7 cellular contexts compared by ENCODE assay signal in the genomic region with DNA sequence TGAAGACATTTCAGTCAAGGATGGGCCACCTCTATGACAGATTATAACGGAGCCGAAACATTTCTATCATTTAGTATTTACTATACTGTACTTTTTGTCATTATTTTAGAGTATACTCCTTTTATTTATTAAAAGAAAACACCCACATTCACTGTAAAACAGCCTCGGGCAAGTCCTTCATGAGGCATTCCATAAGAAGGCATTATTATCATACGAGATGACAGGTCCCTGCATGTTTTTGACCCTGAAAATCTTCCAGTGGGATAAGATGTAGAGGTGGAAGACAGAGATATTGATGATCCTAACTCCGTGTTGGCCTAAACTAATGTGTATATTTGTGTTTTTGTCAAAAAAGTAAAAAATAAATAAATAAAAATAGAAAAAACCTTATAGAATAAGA.
"Had no signal": no experiment of that assay in that cellular context is flagged by ENCODE, and none has a peak within 500 bp of the region (broad histone marks: within the 10 kb centered on the region; RNA-seq: fewer than 3 reads in every experiment).

No MANE protein-coding gene starts in this region.

- H3K27ac Mint-ChIP-seq: GM23338, H9 had no signal

- H3K4me3 Mint-ChIP-seq: GM23338, H9 had no signal

- DNase-seq: H9, HCEC 1CT, IMR-90 had no signal

- ATAC-seq: GM23338 had no signal

- H3K4me1 Mint-ChIP-seq: H9 had no signal

- H3K4me3 ChIP-seq: GM23338 had no signal

- H3K9me3 Mint-ChIP-seq: GM23338, H9 had no signal

- H2AFZ ChIP-seq: GM23338 had no signal

- FAIRE-seq: H1, H54, HTR-8/SVneo had no signal

- H3K4me2 ChIP-seq: GM23338 had no signal
